ENCODE assay signal across 8 cellular contexts in the genomic region with DNA sequence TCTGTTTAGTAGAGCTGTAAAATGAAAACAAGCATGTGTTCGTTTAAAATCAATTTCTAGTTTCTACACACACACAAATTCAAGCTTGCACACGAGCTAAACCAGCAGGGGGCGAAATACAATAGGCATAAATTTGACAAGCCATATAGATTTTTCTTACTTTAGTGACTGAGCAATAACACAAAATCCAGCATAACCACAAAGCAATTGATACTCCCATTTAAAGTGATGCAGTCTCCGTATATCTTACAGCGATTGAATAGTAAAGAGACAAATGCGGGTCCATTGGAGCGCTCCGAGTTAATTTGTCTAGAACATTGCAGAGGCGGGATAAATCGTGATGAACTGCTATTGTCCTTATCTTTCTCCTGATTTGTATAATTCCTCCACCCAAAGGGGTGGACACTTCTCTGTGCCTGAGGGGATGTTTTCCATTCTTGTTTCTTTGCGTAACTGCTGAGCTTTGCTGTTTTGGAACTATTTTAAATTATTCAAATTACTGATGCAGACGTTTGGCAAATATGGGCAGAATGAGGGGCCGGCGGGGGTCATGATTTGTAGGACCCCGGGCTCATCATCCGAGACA. TPM values are rescaled to one million over a fixed set of nuclear protein-coding genes. Genes with fewer than 3 reads are reported as not detected.
DNase-seq lines count a peak whose midpoint lies in the region; ATAC-seq and TF ChIP-seq lines count a peak whose summit lies in the region.

No MANE protein-coding gene starts in this region.

- intact Hi-C loops in sciatic nerve (cut with DNase I), result no loop called here

- H3K36me3 ChIP-seq in GM06990 (ENCODE audit: control insufficient read depth, insufficient read depth, low read length) (no peaks in the 10 kb centered on the region; the same call in 1 of the 2 replicates), hepatocyte (replicated peaks; ENCODE audit: insufficient read depth, low read depth) (no peaks in the 10 kb centered on the region)

- peaks cover 21% of the 10 kb centered on the region for H4K20me1 ChIP-seq in hepatocyte (ENCODE audit: insufficient read depth, poor library complexity, severe bottlenecking)

- peak overlapping the region; percentile 96 for H3K4me3 Mint-ChIP-seq in T-helper 1 cell treated with Interleukin-12 subunit alpha and Interleukin-12 subunit beta and Interleukin-4 antibody, amounts not matched to agents 30 μg/mL and 1 μg/mL, for 36 hours

- H3K27me3 Mint-ChIP-seq in T-helper 1 cell treated with Interleukin-12 subunit alpha and Interleukin-12 subunit beta and Interleukin-4 antibody, amounts not matched to agents 30 μg/mL and 1 μg/mL, for 36 hours (ENCODE audit: low read depth), result peaks cover 14% of the 10 kb centered on the region

- H3K9me3 Mint-ChIP-seq in T-helper 1 cell treated with Interleukin-12 subunit alpha and Interleukin-12 subunit beta and Interleukin-4 antibody, amounts not matched to agents 30 μg/mL and 1 μg/mL, for 36 hours, result no peaks in the 10 kb centered on the region

- H3K9me3 ChIP-seq in hepatocyte (ENCODE audit: low read depth), result no peaks in the 10 kb centered on the region

- no peaks in the 10 kb centered on the region for H3K9me2 ChIP-seq in hepatocyte (replicated peaks; ENCODE audit: insufficient read depth)

- DNase-seq in GM06990 (ENCODE audit: extremely low read depth, insufficient read length), result peak; percentile 61
- DNase-seq in NCI-H146 (lab: John Stamatoyannopoulos, UW), result peak; percentile 85
- DNase-seq in anterior cingulate cortex (lab: John Stamatoyannopoulos, UW), result peak in 43 of 58 donors; percentile 2 to 74 (median 39)
- peak; percentile 87 for DNase-seq in hepatocyte (ENCODE audit: low spot score)
- DNase-seq in sciatic nerve (ENCODE audit: low spot score), result peak; percentile 75

- H3K79me2 ChIP-seq in hepatocyte, result peaks cover 36% of the 10 kb centered on the region

- WGBS in hepatocyte (ENCODE audit: low lambda C conversion rate, missing lambda C conversion rate), result 3% methylated on average over 16 of the region's 16 CpGs

- no peak for ATAC-seq in sciatic nerve
- no peak for ATAC-seq in HG02763 (IDR thresholded peaks at IDR 0.05; ENCODE audit: unreplicated experiment)
- no peak for ATAC-seq in GM21717 (IDR thresholded peaks at IDR 0.05; ENCODE audit: unreplicated experiment)

- peak overlapping the region; percentile 89 for H2AFZ ChIP-seq in hepatocyte

- H3K4me3 ChIP-seq in GM06990 (replicated peaks; ENCODE audit: low read depth, low read length) (peak overlapping the region; percentile 100), hepatocyte (peak overlapping the region; percentile 74)

- peaks cover 3% of the 10 kb centered on the region for H3K36me3 Mint-ChIP-seq in T-helper 1 cell treated with Interleukin-12 subunit alpha and Interleukin-12 subunit beta and Interleukin-4 antibody, amounts not matched to agents 30 μg/mL and 1 μg/mL, for 36 hours (ENCODE audit: low read depth)

- peaks cover 23% of the 10 kb centered on the region for H3K4me1 Mint-ChIP-seq in T-helper 1 cell treated with Interleukin-12 subunit alpha and Interleukin-12 subunit beta and Interleukin-4 antibody, amounts not matched to agents 30 μg/mL and 1 μg/mL, for 36 hours (ENCODE audit: low read depth)

- no peaks in the 10 kb centered on the region for H3K4me1 ChIP-seq in hepatocyte (ENCODE audit: insufficient read depth)

- peak overlapping the region; percentile 89 for H3K4me2 ChIP-seq in hepatocyte

- TF ChIP-seq CTCF in GM06990 (IDR thresholded peaks at IDR 0.05; ENCODE audit: insufficient read depth, low read length, poor library complexity, severe bottlenecking) (peak; percentile 75), hepatocyte (IDR thresholded peaks at IDR 0.05; ENCODE audit: poor library complexity) (peak; percentile 87)

- H3K27ac Mint-ChIP-seq in T-helper 1 cell treated with Interleukin-12 subunit alpha and Interleukin-12 subunit beta and Interleukin-4 antibody, amounts not matched to agents 30 μg/mL and 1 μg/mL, for 36 hours, result peak overlapping the region; percentile 96

- peak overlapping the region; percentile 80 for H3K27ac ChIP-seq in hepatocyte

- H3K27me3 ChIP-seq in GM06990 (replicated peaks; ENCODE audit: control insufficient read depth, insufficient read depth, low read length), result no peaks in the 10 kb centered on the region
- H3K27me3 ChIP-seq in hepatocyte, result no peaks in the 10 kb centered on the region

RNA-seq across cellular contexts. Expression of gene AFTPH, which starts 1.2 kb away (rescaled TPM):
- 44.7 and 50.9 TPM in 2 replicates for total RNA-seq in hepatocyte
- polyA plus RNA-seq in hepatocyte, result 11.8 and 12.0 TPM in 2 replicates
- 31.6 TPM for total RNA-seq in sciatic nerve
